2 cellular contexts compared by ENCODE assay signal in genomic region chr1:155183775-155184221, GRCh38.
TF ChIP-seq lines count a peak whose summit lies in the region.

No MANE protein-coding gene starts in this region.

TF ChIP-seq in IMR-90, 13 proteins besides CTCF, POLR2A, EP300 and RAD21:
- TF ChIP-seq NFE2L2 (IDR thresholded peaks at IDR 0.05; ENCODE audit: low read depth, low read length) (no peak), MXI1 (IDR thresholded peaks at IDR 0.05; ENCODE audit: borderline replicate concordance, low read depth, low read length) (no peak), FOS (IDR thresholded peaks at IDR 0.05; ENCODE audit: low read depth, low read length) (no peak), CEBPB (IDR thresholded peaks at IDR 0.05; ENCODE audit: low read depth, low read length) (no peak), SMC3 (IDR thresholded peaks at IDR 0.05; ENCODE audit: low read depth, low read length) (no peak)

TF ChIP-seq in GM23338, 12 proteins besides CTCF, POLR2A, EP300 and RAD21:
- TF ChIP-seq ETS1 (IDR thresholded peaks at IDR 0.05) (no peak), NANOG (IDR thresholded peaks at IDR 0.05; ENCODE audit: borderline replicate concordance) (no peak), ZNF114 (CRISPR knock-in tag; IDR thresholded peaks at IDR 0.05) (no peak), ZNF462 (CRISPR knock-in tag; IDR thresholded peaks at IDR 0.05) (no peak), ZNF331 (CRISPR knock-in tag; IDR thresholded peaks at IDR 0.05; ENCODE audit: low read depth) (no peak), STAT1 (IDR thresholded peaks at IDR 0.05; ENCODE audit: unreplicated experiment) (no peak), POLR2AphosphoS5 (IDR thresholded peaks at IDR 0.05; ENCODE audit: low read depth) (no peak), EZH2 (IDR thresholded peaks at IDR 0.05; ENCODE audit: low read depth, unreplicated experiment) (no peak), CREB1 (CRISPR knock-in tag; IDR thresholded peaks at IDR 0.05; ENCODE audit: low read depth) (no peak), JUNB (IDR thresholded peaks at IDR 0.05; ENCODE audit: unreplicated experiment) (no peak), REST (IDR thresholded peaks at IDR 0.05; ENCODE audit: unreplicated experiment) (no peak), EZH2phosphoT487 (IDR thresholded peaks at IDR 0.05; ENCODE audit: unreplicated experiment) (no peak)
